In genomic region chr15:31298707-31299172, GRCh38 we compare ENCODE assay signal across 20 cellular contexts. TPM values are rescaled to one million over a fixed set of nuclear protein-coding genes. Genes with fewer than 3 reads are reported as not detected.
DNase-seq lines count a peak whose midpoint lies in the region; ATAC-seq and TF ChIP-seq lines count a peak whose summit lies in the region.
"Had no signal": no experiment of that assay in that cellular context is flagged by ENCODE, and none has a peak within 500 bp of the region (broad histone marks: within the 10 kb centered on the region; RNA-seq: fewer than 3 reads in every experiment).

No MANE protein-coding gene starts in this region.

- H3K36me3 ChIP-seq in HEK293 (ENCODE audit: control insufficient read depth in 2 of 2, insufficient read depth in 1 of 2, low read length in 2 of 2), result no peaks in the 10 kb centered on the region
- H3K36me3 ChIP-seq: left ventricle myocardium inferior, tibial nerve had no signal

- H3K27me3 Mint-ChIP-seq in glutamatergic neuron (ENCODE audit: unreplicated experiment), result peaks cover 20% of the 10 kb centered on the region
- H3K27me3 Mint-ChIP-seq: stimulated activated memory B cell treated with anti-CD40 and anti-IgM and Interleukin-4, amounts not matched to agents 10 μg/mL and 1 μg/mL and 100 μg/mL, for 72 hours had no signal

- H3K4me1 Mint-ChIP-seq in glutamatergic neuron (ENCODE audit: low read depth, unreplicated experiment), result peaks cover 63% of the 10 kb centered on the region

- TF ChIP-seq CTCF in HEK293 (tag by site-specific recombination; IDR thresholded peaks at IDR 0.05) (no peak), glutamatergic neuron (IDR thresholded peaks at IDR 0.05; ENCODE audit: partially characterized antibody, unreplicated experiment) (no peak)

- DNase-seq in NCI-H82 treated with DMSO at 0.1 percent for 48 hours (lab: John Stamatoyannopoulos, UW; ENCODE audit: unreplicated experiment) (peak; percentile 27), glutamatergic neuron (no peak), NCI-H748 treated with DMSO at 0.1 percent for 48 hours (lab: John Stamatoyannopoulos, UW) (no peak)
- peak; percentile 15 for DNase-seq in stimulated activated CD8-positive, alpha-beta memory T cell treated with anti-CD3 and anti-CD28 coated beads, Interleukin-4, amount 100 ng/mL, for 48 hours
- DNase-seq: activated naive CD4-positive, alpha-beta T cell treated with anti-CD3 and anti-CD28 coated beads, Interleukin-2, amount 50 U/mL, for 16 hours; aorta; effector CD8-positive, alpha-beta T cell; left ventricle myocardium inferior; NCI-H1694; NCI-H345; nucleus accumbens; Right ventricle myocardium superior; T-helper 1 cell had no signal

- H3K27ac ChIP-seq in HEK293 (ENCODE audit: extremely low read depth, low read depth, low read length), result no peak overlapping the region
- H3K27ac ChIP-seq: HL-60, left ventricle myocardium inferior had no signal

- H3K9me3 ChIP-seq in HEK293 (ENCODE audit: control insufficient read depth, insufficient read depth, low read depth, low read length), result no peaks in the 10 kb centered on the region
- H3K9me3 ChIP-seq: left ventricle myocardium inferior, tibial nerve had no signal

- peaks cover 24% of the 10 kb centered on the region for H3K9me3 Mint-ChIP-seq in glutamatergic neuron (ENCODE audit: unreplicated experiment)
- H3K9me3 Mint-ChIP-seq: stimulated activated memory B cell treated with anti-CD40 and anti-IgM and Interleukin-4, amounts not matched to agents 10 μg/mL and 1 μg/mL and 100 μg/mL, for 72 hours had no signal

- no peaks in the 10 kb centered on the region for H3K4me1 ChIP-seq in HEK293 (ENCODE audit: control insufficient read depth, insufficient read depth, low read length)

- no peak for TF ChIP-seq POLR2A in GM18505 (IDR thresholded peaks at IDR 0.05; ENCODE audit: borderline replicate concordance, extremely low read depth, insufficient read depth, insufficient read length)

- H3K4me3 ChIP-seq in HEK293 (ENCODE audit: low read depth, low read length), result no peak overlapping the region
- H3K4me3 ChIP-seq: left ventricle myocardium inferior, tibial nerve had no signal

- H3K4me3 Mint-ChIP-seq in glutamatergic neuron (ENCODE audit: unreplicated experiment), result no peak overlapping the region
- H3K4me3 Mint-ChIP-seq: stimulated activated memory B cell treated with anti-CD40 and anti-IgM and Interleukin-4, amounts not matched to agents 10 μg/mL and 1 μg/mL and 100 μg/mL, for 72 hours had no signal

- no peaks in the 10 kb centered on the region for H3K36me3 Mint-ChIP-seq in glutamatergic neuron (ENCODE audit: unreplicated experiment)
- H3K36me3 Mint-ChIP-seq: stimulated activated memory B cell treated with anti-CD40 and anti-IgM and Interleukin-4, amounts not matched to agents 10 μg/mL and 1 μg/mL and 100 μg/mL, for 72 hours had no signal

- CTCF ChIA-PET in HEK293 (lab: Yijun Ruan, JAX), result no interaction called here

- H3K27ac Mint-ChIP-seq in glutamatergic neuron (ENCODE audit: unreplicated experiment), result peak overlapping the region; percentile 68

- POLR2A ChIA-PET in HEK293 (lab: Yijun Ruan, JAX), result no interaction called here

- ATAC-seq in GM18505 (IDR thresholded peaks at IDR 0.05; ENCODE audit: unreplicated experiment) (no peak), GM19023 (IDR thresholded peaks at IDR 0.05; ENCODE audit: unreplicated experiment) (no peak)
- ATAC-seq: HCT116; stimulated activated memory B cell treated with anti-CD40 and anti-IgM and Interleukin-4, amounts not matched to agents 10 μg/mL and 1 μg/mL and 100 μg/mL, for 72 hours had no signal

TF ChIP-seq in HEK293, 187 proteins besides CTCF, POLR2A, EP300 and RAD21:
- no peak for TF ChIP-seq ZSCAN30 (tag by site-specific recombination; IDR thresholded peaks at IDR 0.05)
- no peak for TF ChIP-seq ZNF202 (tag by site-specific recombination; IDR thresholded peaks at IDR 0.05; ENCODE audit: borderline replicate concordance)
- peak; percentile 52 for TF ChIP-seq ZFHX2 (tag by site-specific recombination; conservative IDR thresholded peaks at IDR 0.05)
- TF ChIP-seq, protein P1, sequence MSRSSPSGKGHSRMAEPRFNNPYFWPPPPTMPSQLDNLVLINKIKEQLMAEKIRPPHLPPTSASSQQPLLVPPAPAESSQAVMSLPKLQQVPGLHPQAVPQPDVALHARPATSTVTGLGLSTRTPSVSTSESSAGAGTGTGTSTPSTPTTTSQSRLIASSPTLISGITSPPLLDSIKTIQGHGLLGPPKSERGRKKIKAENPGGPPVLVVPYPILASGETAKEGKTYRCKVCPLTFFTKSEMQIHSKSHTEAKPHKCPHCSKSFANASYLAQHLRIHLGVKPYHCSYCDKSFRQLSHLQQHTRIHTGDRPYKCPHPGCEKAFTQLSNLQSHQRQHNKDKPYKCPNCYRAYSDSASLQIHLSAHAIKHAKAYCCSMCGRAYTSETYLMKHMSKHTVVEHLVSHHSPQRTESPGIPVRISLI (tag by site-specific recombination; IDR thresholded peaks at IDR 0.05), result no peak
- TF ChIP-seq ZNF677 (tag by site-specific recombination; IDR thresholded peaks at IDR 0.05), result no peak
- TF ChIP-seq, protein P2, sequence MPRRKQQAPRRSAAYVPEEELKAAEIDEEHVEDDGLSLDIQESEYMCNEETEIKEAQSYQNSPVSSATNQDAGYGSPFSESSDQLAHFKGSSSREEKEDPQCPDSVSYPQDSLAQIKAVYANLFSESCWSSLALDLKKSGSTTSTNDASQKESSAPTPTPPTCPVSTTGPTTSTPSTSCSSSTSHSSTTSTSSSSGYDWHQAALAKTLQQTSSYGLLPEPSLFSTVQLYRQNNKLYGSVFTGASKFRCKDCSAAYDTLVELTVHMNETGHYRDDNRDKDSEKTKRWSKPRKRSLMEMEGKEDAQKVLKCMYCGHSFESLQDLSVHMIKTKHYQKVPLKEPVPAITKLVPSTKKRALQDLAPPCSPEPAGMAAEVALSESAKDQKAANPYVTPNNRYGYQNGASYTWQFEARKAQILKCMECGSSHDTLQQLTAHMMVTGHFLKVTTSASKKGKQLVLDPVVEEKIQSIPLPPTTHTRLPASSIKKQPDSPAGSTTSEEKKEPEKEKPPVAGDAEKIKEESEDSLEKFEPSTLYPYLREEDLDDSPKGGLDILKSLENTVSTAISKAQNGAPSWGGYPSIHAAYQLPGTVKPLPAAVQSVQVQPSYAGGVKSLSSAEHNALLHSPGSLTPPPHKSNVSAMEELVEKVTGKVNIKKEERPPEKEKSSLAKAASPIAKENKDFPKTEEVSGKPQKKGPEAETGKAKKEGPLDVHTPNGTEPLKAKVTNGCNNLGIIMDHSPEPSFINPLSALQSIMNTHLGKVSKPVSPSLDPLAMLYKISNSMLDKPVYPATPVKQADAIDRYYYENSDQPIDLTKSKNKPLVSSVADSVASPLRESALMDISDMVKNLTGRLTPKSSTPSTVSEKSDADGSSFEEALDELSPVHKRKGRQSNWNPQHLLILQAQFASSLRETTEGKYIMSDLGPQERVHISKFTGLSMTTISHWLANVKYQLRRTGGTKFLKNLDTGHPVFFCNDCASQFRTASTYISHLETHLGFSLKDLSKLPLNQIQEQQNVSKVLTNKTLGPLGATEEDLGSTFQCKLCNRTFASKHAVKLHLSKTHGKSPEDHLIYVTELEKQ (tag by site-specific recombination; IDR thresholded peaks at IDR 0.05; ENCODE audit: borderline replicate concordance), result no peak
- no peak for TF ChIP-seq ZBTB8A (tag by site-specific recombination; IDR thresholded peaks at IDR 0.05)
- peak; percentile 46; the same call in 1 of the 2 replicates for TF ChIP-seq EGR2 (tag by site-specific recombination; IDR thresholded peaks at IDR 0.05; ENCODE audit: low read depth)
- no peak for TF ChIP-seq ZNF214 (tag by site-specific recombination; IDR thresholded peaks at IDR 0.05; ENCODE audit: borderline replicate concordance)
- no peak for TF ChIP-seq ZNF433 (tag by site-specific recombination; IDR thresholded peaks at IDR 0.05; ENCODE audit: low read depth)
- no peak for TF ChIP-seq ZNF658 (tag by site-specific recombination; IDR thresholded peaks at IDR 0.05)
- no peak for TF ChIP-seq ZBTB48 (tag by site-specific recombination; IDR thresholded peaks at IDR 0.05)
- no peak for TF ChIP-seq ZNF776 (tag by site-specific recombination; IDR thresholded peaks at IDR 0.05; ENCODE audit: borderline replicate concordance)
- TF ChIP-seq ZNF548 (tag by site-specific recombination; IDR thresholded peaks at IDR 0.05), result no peak
- TF ChIP-seq GLIS1 (tag by site-specific recombination; IDR thresholded peaks at IDR 0.05), result peak; percentile 31; the same call in 1 of the 2 replicates
- TF ChIP-seq ZNF19 (tag by site-specific recombination; IDR thresholded peaks at IDR 0.05; ENCODE audit: low read depth), result no peak
- no peak for TF ChIP-seq ZNF175 (tag by site-specific recombination; IDR thresholded peaks at IDR 0.05)
- no peak for TF ChIP-seq ZNF423 (tag by site-specific recombination; IDR thresholded peaks at IDR 0.05)

RNA-seq across cellular contexts. Expression of gene KLF13, which starts 27.9 kb away (rescaled TPM):
- 141 TPM for total RNA-seq in glutamatergic neuron (ENCODE audit: unreplicated experiment)

Comparison
In these comparisons a context has a peak if more than half of its experiments do, and no peak if none do; other contexts are left out.
1. DNase-seq: peak in NCI-H82 treated with DMSO at 0.1 percent for 48 hours (single experiment) and stimulated activated CD8-positive, alpha-beta memory T cell treated with anti-CD3 and anti-CD28 coated beads, Interleukin-4, amount 100 ng/mL, for 48 hours (single experiment); none in glutamatergic neuron (single experiment) and NCI-H748 treated with DMSO at 0.1 percent for 48 hours (single experiment).